In genomic region chr2:143034292-143035074, GRCh38 we compare ENCODE assay signal across 8 cellular contexts.
DNase-seq lines count a peak whose midpoint lies in the region; ATAC-seq, FAIRE-seq and TF ChIP-seq lines count a peak whose summit lies in the region.

No MANE protein-coding gene starts in this region.

- TF ChIP-seq CTCF in C4-2B (conservative IDR thresholded peaks at IDR 0.05) (peak; percentile 95), bronchial epithelial cell (IDR thresholded peaks at IDR 0.05; ENCODE audit: insufficient read depth, low read length, severe bottlenecking) (peak; percentile 73)

- ATAC-seq in GM19025 (IDR thresholded peaks at IDR 0.05; ENCODE audit: low read depth, unreplicated experiment) (peak; percentile 68), HG03135 (IDR thresholded peaks at IDR 0.05; ENCODE audit: unreplicated experiment) (peak; percentile 89)

- no peaks in the 10 kb centered on the region for H3K36me3 ChIP-seq in bronchial epithelial cell (ENCODE audit: control insufficient read depth, insufficient read depth, low read length)

- H3K27ac ChIP-seq in C4-2B, result no peak overlapping the region

- FAIRE-seq in TTC549 (lab: Jason Lieb, UNC), result peak; percentile 100
- FAIRE-seq in bronchial epithelial cell (lab: Jason Lieb, UNC), result no peak

- DNase-seq in NCI-H2171 (lab: John Stamatoyannopoulos, UW), result peak; percentile 72
- DNase-seq in bronchial epithelial cell (ENCODE audit: low read depth), result peak; percentile 79
- DNase-seq in left kidney (ENCODE audit: low read depth, low spot score), result peak; percentile 88
- peak; percentile 4 to 28 (median 6) for DNase-seq in stimulated activated CD4-positive, alpha-beta T cell treated with anti-CD3 and anti-CD28 coated beads, TNF-alpha, amount 100 ng/mL, for 1 hour (ENCODE audit: low read depth in 3 of 3, low spot score in 1 of 3)

- H3K27me3 ChIP-seq in bronchial epithelial cell (ENCODE audit: control insufficient read depth, insufficient read depth, low read length), result no peaks in the 10 kb centered on the region

- no peak overlapping the region for H3K4me3 ChIP-seq in bronchial epithelial cell (ENCODE audit: low read depth, low read length)

Comparison
In these comparisons a context has a peak if more than half of its experiments do, and no peak if none do; other contexts are left out.
1. DNase-seq: peak in every context shown above with its lines; median percentile 88 in left kidney; 79 in bronchial epithelial cell; 72 in NCI-H2171; 6 in stimulated activated CD4-positive, alpha-beta T cell treated with anti-CD3 and anti-CD28 coated beads, TNF-alpha, amount 100 ng/mL, for 1 hour.